Comparison of ENCODE assay signal across 1 cellular context in genomic region chr15:84657748-84658079, GRCh38.
A peak's percentile ranks its signal among the peaks of the same experiment; 100 is the strongest.
TF ChIP-seq lines count a peak whose summit lies in the region.

No MANE protein-coding gene starts in this region.

TF ChIP-seq in GM12878, 131 proteins besides CTCF, POLR2A, EP300 and RAD21:
- no peak for TF ChIP-seq ATF3 (IDR thresholded peaks at IDR 0.05; ENCODE audit: borderline replicate concordance, extremely low read depth, low read depth, low read length)
- 0 out of 2 replicates have a peak, but pooled peaks have one; percentile 30 for TF ChIP-seq IKZF1 (conservative IDR thresholded peaks at IDR 0.05)
